19 cellular contexts compared by ENCODE assay signal in genomic region chr2:224655006-224655537, GRCh38.
DNase-seq lines count a peak whose midpoint lies in the region; ATAC-seq and TF ChIP-seq lines count a peak whose summit lies in the region.
"Had no signal": no experiment of that assay in that cellular context is flagged by ENCODE, and none has a peak within 500 bp of the region (broad histone marks: within the 10 kb centered on the region; RNA-seq: fewer than 3 reads in every experiment).

No MANE protein-coding gene starts in this region.

- no peak overlapping the region for H3K4me3 Mint-ChIP-seq in stimulated activated naive CD8-positive, alpha-beta T cell treated with anti-CD3 and anti-CD28 coated beads, Interleukin-15, amount 100 ng/mL, for 72 hours
- H3K4me3 Mint-ChIP-seq in stimulated activated memory B cell treated with anti-CD40 and anti-IgM and Interleukin-4, amounts not matched to agents 10 μg/mL and 1 μg/mL and 100 μg/mL, for 72 hours, result no peak overlapping the region
- H3K4me3 Mint-ChIP-seq: B cell; CD4-positive, alpha-beta T cell; CD8-positive, alpha-beta T cell had no signal

- ATAC-seq in stimulated activated naive CD8-positive, alpha-beta T cell treated with anti-CD3 and anti-CD28 coated beads, Interleukin-15, amount 100 ng/mL, for 72 hours, result peak; percentile 39
- no peak for ATAC-seq in stimulated activated naive CD8-positive, alpha-beta T cell treated with anti-CD3 and anti-CD28 coated beads, Interleukin-15, Interleukin-2, amounts not matched to agents 100 U/mL and 50 U/mL, for 24 hours
- peak; percentile 48 for ATAC-seq in stimulated activated memory B cell treated with anti-CD40 and anti-IgM and Interleukin-4, amounts not matched to agents 10 μg/mL and 1 μg/mL and 100 μg/mL, for 72 hours
- ATAC-seq: A549; CD8-positive, alpha-beta T cell had no signal

- DNase-seq in activated gamma-delta T cell (lab: John Stamatoyannopoulos, UW) (peak; percentile 14), activated gamma-delta T cell treated with Interleukin-2 at 50 U/mL for 16 hours (no peak), sigmoid colon (no peak), SHP77 treated with DMSO at 0.1 percent for 48 hours (lab: John Stamatoyannopoulos, UW) (no peak)
- no peak for DNase-seq in stimulated activated naive CD8-positive, alpha-beta T cell treated with anti-CD3 and anti-CD28 coated beads, Interleukin-15, amount 100 ng/mL, for 72 hours
- DNase-seq in stimulated activated naive CD8-positive, alpha-beta T cell treated with anti-CD3 and anti-CD28 coated beads, Interleukin-15, Interleukin-2, amounts not matched to agents 100 U/mL and 50 U/mL, for 24 hours, result no peak
- DNase-seq: AML-193; Caco-2; Calu3; CD4-positive, alpha-beta T cell; CD8-positive, alpha-beta T cell; DMS79 treated with DMSO at 0.1 percent for 48 hours; GF-D8 had no signal

- no peaks in the 10 kb centered on the region for H3K36me3 Mint-ChIP-seq in stimulated activated memory B cell treated with anti-CD40 and anti-IgM and Interleukin-4, amounts not matched to agents 10 μg/mL and 1 μg/mL and 100 μg/mL, for 72 hours
- H3K36me3 Mint-ChIP-seq: CD8-positive, alpha-beta T cell had no signal

- no peak overlapping the region for H3K27ac Mint-ChIP-seq in stimulated activated naive CD8-positive, alpha-beta T cell treated with anti-CD3 and anti-CD28 coated beads, Interleukin-15, amount 100 ng/mL, for 72 hours
- H3K27ac Mint-ChIP-seq in stimulated activated memory B cell treated with anti-CD40 and anti-IgM and Interleukin-4, amounts not matched to agents 10 μg/mL and 1 μg/mL and 100 μg/mL, for 72 hours, result no peak overlapping the region
- H3K27ac Mint-ChIP-seq: B cell; CD4-positive, alpha-beta T cell; CD8-positive, alpha-beta T cell had no signal

- H3K9me3 Mint-ChIP-seq in stimulated activated naive CD8-positive, alpha-beta T cell treated with anti-CD3 and anti-CD28 coated beads, Interleukin-15, amount 100 ng/mL, for 72 hours, result no peaks in the 10 kb centered on the region
- H3K9me3 Mint-ChIP-seq in stimulated activated memory B cell treated with anti-CD40 and anti-IgM and Interleukin-4, amounts not matched to agents 10 μg/mL and 1 μg/mL and 100 μg/mL, for 72 hours, result no peaks in the 10 kb centered on the region
- H3K9me3 Mint-ChIP-seq: CD4-positive, alpha-beta T cell; CD8-positive, alpha-beta T cell had no signal

- no peaks in the 10 kb centered on the region for H3K27me3 ChIP-seq in sigmoid colon
- H3K27me3 ChIP-seq: BLaER1 treated with 17β-estradiol and CSF1 and Interleukin-3, amounts not matched to agents 10 nM and 100 nM had no signal

- intact Hi-C loops in sigmoid colon (cut with DNase I), result no loop called here

- H3K4me3 ChIP-seq in sigmoid colon, result no peak overlapping the region
- H3K4me3 ChIP-seq: A549; BLaER1 treated with 17β-estradiol and CSF1 and Interleukin-3, amounts not matched to agents 10 nM and 100 nM had no signal

- no peaks in the 10 kb centered on the region for H3K4me1 Mint-ChIP-seq in stimulated activated naive CD8-positive, alpha-beta T cell treated with anti-CD3 and anti-CD28 coated beads, Interleukin-15, amount 100 ng/mL, for 72 hours
- H3K4me1 Mint-ChIP-seq in stimulated activated memory B cell treated with anti-CD40 and anti-IgM and Interleukin-4, amounts not matched to agents 10 μg/mL and 1 μg/mL and 100 μg/mL, for 72 hours, result peaks cover 15% of the 10 kb centered on the region

- H3K27ac ChIP-seq in sigmoid colon, result no peak overlapping the region
- H3K27ac ChIP-seq: 22Rv1; A549; BLaER1 treated with 17β-estradiol and CSF1 and Interleukin-3, amounts not matched to agents 10 nM and 100 nM; C4-2B had no signal

- no peaks in the 10 kb centered on the region for H3K4me1 ChIP-seq in sigmoid colon
- H3K4me1 ChIP-seq: A549; BLaER1 treated with 17β-estradiol and CSF1 and Interleukin-3, amounts not matched to agents 10 nM and 100 nM; Caco-2 had no signal

- no peaks in the 10 kb centered on the region for H3K27me3 Mint-ChIP-seq in stimulated activated naive CD8-positive, alpha-beta T cell treated with anti-CD3 and anti-CD28 coated beads, Interleukin-15, amount 100 ng/mL, for 72 hours
- no peaks in the 10 kb centered on the region for H3K27me3 Mint-ChIP-seq in stimulated activated memory B cell treated with anti-CD40 and anti-IgM and Interleukin-4, amounts not matched to agents 10 μg/mL and 1 μg/mL and 100 μg/mL, for 72 hours
- H3K27me3 Mint-ChIP-seq: B cell had no signal

- no peak for TF ChIP-seq CTCF in sigmoid colon (IDR thresholded peaks at IDR 0.05)

- H3K9me3 ChIP-seq in sigmoid colon, result no peaks in the 10 kb centered on the region
- H3K9me3 ChIP-seq: Caco-2 had no signal

- no peak for TF ChIP-seq EP300 in sigmoid colon (IDR thresholded peaks at IDR 0.05)

- no peaks in the 10 kb centered on the region for H3K36me3 ChIP-seq in sigmoid colon
- H3K36me3 ChIP-seq: BLaER1 treated with 17β-estradiol and CSF1 and Interleukin-3, amounts not matched to agents 10 nM and 100 nM had no signal

- TF ChIP-seq POLR2A in sigmoid colon (IDR thresholded peaks at IDR 0.05), result no peak

- 95% methylated on average over 26 of the region's 26 CpGs for WGBS in sigmoid colon, 2 donors
